1 cellular context compared by ENCODE assay signal in the genomic region with DNA sequence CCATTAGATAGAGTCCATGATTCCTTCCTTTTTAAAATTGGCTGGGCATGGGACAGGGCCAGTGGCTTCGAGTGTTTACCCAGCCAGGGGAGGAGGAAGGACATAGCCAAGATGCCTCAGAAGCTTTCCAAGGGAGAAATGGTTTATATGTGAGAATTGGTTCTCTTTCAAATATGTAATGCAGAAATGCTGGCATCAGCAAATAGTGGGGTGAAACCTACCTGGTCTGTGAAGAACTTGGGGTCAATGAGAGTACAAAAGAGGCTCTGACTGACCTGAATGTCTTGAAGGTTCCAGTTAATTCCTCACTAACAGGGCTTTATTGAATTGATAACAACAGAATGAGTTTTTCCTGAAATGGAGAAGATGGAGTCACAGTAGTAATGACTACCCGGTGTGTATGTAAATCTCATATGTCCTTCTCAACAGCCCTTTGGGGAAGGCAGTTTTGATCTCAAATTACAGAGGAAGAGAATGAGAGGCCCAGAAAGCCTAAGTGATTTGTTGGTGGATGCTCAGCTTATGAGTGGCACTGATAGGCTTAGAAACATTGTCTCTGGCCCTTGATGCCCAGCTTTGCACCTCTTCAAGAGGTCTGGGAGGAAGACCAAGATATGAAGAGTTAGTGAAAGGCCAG.
TF ChIP-seq lines count a peak whose summit lies in the region.

No MANE protein-coding gene starts in this region.

TF ChIP-seq in K562, 482 proteins besides CTCF, POLR2A, EP300 and RAD21 (continued from another document):
- TF ChIP-seq, protein P1, sequence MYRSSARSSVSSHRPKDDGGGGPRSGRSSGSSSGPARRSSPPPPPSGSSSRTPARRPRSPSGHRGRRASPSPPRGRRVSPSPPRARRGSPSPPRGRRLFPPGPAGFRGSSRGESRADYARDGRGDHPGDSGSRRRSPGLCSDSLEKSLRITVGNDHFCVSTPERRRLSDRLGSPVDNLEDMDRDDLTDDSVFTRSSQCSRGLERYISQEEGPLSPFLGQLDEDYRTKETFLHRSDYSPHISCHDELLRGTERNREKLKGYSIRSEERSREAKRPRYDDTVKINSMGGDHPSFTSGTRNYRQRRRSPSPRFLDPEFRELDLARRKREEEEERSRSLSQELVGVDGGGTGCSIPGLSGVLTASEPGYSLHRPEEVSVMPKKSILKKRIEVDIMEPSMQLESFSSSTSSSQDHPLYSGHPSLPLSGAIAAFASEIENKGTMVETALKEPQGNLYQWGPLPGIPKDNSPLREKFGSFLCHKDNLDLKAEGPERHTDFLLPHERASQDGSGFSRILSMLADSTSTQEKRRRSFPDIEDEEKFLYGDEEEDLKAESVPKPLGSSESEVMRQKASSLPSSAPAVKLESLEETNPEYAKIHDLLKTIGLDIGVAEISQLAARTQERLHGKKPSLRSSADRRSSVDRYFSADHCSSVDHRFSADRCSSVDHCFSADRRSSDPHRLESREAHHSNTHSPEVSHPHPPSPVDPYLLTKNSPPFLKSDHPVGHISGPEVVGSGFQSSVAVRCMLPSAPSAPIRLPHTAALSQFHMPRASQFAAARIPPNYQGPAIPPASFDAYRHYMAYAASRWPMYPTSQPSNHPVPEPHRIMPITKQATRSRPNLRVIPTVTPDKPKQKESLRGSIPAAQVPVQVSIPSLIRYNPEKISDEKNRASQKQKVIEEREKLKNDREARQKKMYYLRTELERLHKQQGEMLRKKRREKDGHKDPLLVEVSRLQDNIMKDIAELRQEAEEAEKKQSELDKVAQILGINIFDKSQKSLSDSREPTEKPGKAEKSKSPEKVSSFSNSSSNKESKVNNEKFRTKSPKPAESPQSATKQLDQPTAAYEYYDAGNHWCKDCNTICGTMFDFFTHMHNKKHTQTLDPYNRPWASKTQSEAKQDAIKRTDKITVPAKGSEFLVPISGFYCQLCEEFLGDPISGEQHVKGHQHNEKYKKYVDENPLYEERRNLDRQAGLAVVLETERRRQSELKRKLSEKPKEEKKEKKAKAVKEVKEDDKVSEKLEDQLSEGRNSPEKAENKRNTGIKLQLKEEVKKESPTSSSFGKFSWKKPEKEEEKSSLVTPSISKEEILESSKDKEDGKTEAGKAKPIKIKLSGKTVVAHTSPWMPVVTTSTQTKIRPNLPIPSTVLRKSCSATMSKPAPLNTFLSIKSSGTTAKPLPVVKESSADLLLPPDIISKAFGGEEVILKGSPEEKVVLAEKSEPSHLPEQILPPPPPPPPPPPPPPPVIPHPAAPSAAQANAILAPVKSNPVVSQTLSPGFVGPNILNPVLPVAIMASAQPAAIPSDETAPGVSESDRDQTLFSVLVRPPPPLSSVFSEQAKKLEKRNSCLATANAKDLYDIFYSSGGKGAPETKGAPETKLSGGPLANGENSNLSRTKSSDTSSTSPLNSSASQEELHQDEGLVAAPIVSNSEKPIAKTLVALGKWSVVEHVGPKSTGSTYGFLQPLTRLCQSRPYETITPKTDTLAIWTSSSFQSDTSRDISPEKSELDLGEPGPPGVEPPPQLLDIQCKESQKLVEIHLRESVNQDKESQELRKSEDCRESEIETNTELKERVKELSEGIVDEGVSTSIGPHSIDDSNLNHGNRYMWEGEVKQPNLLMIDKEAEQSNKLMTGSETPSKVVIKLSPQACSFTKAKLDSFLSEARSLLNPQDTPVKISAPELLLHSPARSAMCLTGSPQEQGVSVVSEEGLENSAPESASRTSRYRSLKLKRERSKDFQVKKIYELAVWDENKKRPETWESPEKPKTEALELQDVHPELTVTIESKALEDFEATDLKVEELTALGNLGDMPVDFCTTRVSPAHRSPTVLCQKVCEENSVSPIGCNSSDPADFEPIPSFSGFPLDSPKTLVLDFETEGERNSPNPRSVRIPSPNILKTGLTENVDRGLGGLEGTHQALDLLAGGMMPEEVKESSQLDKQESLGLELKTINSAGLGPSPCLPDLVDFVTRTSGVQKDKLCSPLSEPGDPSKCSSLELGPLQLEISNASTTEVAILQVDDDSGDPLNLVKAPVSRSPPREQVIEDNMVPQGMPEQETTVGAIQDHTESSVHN (IDR thresholded peaks at IDR 0.05; ENCODE audit: borderline replicate concordance in 1 of 2, low read depth in 1 of 2): 0 out of 4 replicates have a peak, but pooled peaks of 1 of the 2 experiments have one; percentile 29
- TF ChIP-seq NR1H2 (CRISPR knock-in tag; IDR thresholded peaks at IDR 0.05) (no peak), TRIM28 (IDR thresholded peaks at IDR 0.05) (no peak), SOX6 (IDR thresholded peaks at IDR 0.05) (no peak), C11orf30 (IDR thresholded peaks at IDR 0.05; ENCODE audit: low read depth) (peak; percentile 76), JUNB (CRISPR knock-in tag; conservative IDR thresholded peaks at IDR 0.05) (no peak), JUN (IDR thresholded peaks at IDR 0.05; ENCODE audit: borderline replicate concordance, low read depth, low read length) (no peak), JUN (CRISPR knock-in tag; IDR thresholded peaks at IDR 0.05; ENCODE audit: borderline replicate concordance) (no peak), ZNF316 (IDR thresholded peaks at IDR 0.05) (peak; percentile 81)
TF ChIP-seq in K562: peak in this region for 6.
